ENCODE assay signal across 8 cellular contexts in genomic region chr5:43105369-43106289, GRCh38. TPM values are rescaled to one million over a fixed set of nuclear protein-coding genes. Genes with fewer than 3 reads are reported as not detected.
DNase-seq lines count a peak whose midpoint lies in the region; ATAC-seq and TF ChIP-seq lines count a peak whose summit lies in the region.

No MANE protein-coding gene starts in this region.

- CTCF ChIA-PET in BJ (lab: Yijun Ruan, JAX): interaction anchor here (0.6 to 2.9 kb wide), 38 partner anchors 8 to 284 kb away, joined by 3 to 22 read pairs (median 4); partner anchors contain the start of gene ZNF131

- peak; percentile 96 for ATAC-seq in HG03442 (IDR thresholded peaks at IDR 0.05; ENCODE audit: unreplicated experiment)

- peak; percentile 83 for DNase-seq in BJ (ENCODE audit: low read depth)
- DNase-seq in GM19240 (ENCODE audit: insufficient read length, low spot score): peak; percentile 76
- peak; percentile 74 for DNase-seq in NCI-H510A (lab: John Stamatoyannopoulos, UW)
- DNase-seq in activated CD4-positive, alpha-beta T cell treated with anti-CD3 and anti-CD28 coated beads for 24 hours (ENCODE audit: low read depth in 2 of 2): peak; percentile 78 to 83
- DNase-seq in choroid plexus epithelial cell (ENCODE audit: low read depth): peak; percentile 98
- peak; percentile 94 for DNase-seq in kidney tubule cell (ENCODE audit: low spot score)
- peak; percentile 69 to 77 (median 75) for DNase-seq in stimulated activated CD4-positive, alpha-beta T cell treated with anti-CD3 and anti-CD28 coated beads, Interleukin-1b, Interleukin-23, amount 100 ng/mL, for 24 hours (ENCODE audit: low read depth in 4 of 4, low spot score in 1 of 4)

- no peaks in the 10 kb centered on the region for H3K27me3 ChIP-seq in BJ (ENCODE audit: control insufficient read depth, insufficient read depth, low read length)

- H3K36me3 ChIP-seq in BJ (ENCODE audit: control insufficient read depth, insufficient read depth, low read length): no peaks in the 10 kb centered on the region

- TF ChIP-seq CTCF in BJ (IDR thresholded peaks at IDR 0.05; ENCODE audit: insufficient read depth, low read depth, low read length) (peak; percentile 100), choroid plexus epithelial cell (conservative IDR thresholded peaks at IDR 0.05; ENCODE audit: low read depth, low read length) (peak; percentile 100)

- H3K4me3 ChIP-seq in BJ (ENCODE audit: low read depth, low read length) (peak overlapping the region; percentile 25), choroid plexus epithelial cell (ENCODE audit: low read depth, low read length) (peak overlapping the region; percentile 60)

- POLR2A ChIA-PET in BJ (lab: Charles Lee): no interaction called here

RNA-seq across cellular contexts. Expression of gene ZNF131, which starts 15.1 kb away (rescaled TPM):
- 23.3 and 33.3 TPM in 2 replicates for polyA plus RNA-seq in BJ (2011; rRNA removed)
- 20.8 and 22.1 TPM in 2 replicates for polyA minus RNA-seq in BJ (2011; rRNA and poly(A)+ RNA removed)

Comparison
In these comparisons a context has a peak if more than half of its experiments do, and no peak if none do; other contexts are left out.
1. Peak in every context shown above with its lines: DNase-seq, ATAC-seq and H3K4me3 ChIP-seq.